Comparison of ENCODE assay signal across 19 cellular contexts in genomic region chr10:1474376-1475094, GRCh38.
DNase-seq lines count a peak whose midpoint lies in the region; ATAC-seq and TF ChIP-seq lines count a peak whose summit lies in the region.
"Had no signal": no experiment of that assay in that cellular context is flagged by ENCODE, and none has a peak within 500 bp of the region (broad histone marks: within the 10 kb centered on the region; RNA-seq: fewer than 3 reads in every experiment).

No MANE protein-coding gene starts in this region.

- H3K4me2 ChIP-seq in BLaER1, result peak overlapping the region; percentile 67

- H3K4me1 ChIP-seq in BLaER1 (peaks cover 51% of the 10 kb centered on the region), tibial nerve (no peaks in the 10 kb centered on the region), Peyer's patch (no peaks in the 10 kb centered on the region)

- ATAC-seq in HG03354 (IDR thresholded peaks at IDR 0.05; ENCODE audit: poor library complexity, severe bottlenecking, unreplicated experiment), result peak; percentile 6
- peak; percentile 43 for ATAC-seq in stimulated activated memory B cell treated with anti-CD40 and anti-IgM and Interleukin-4, amounts not matched to agents 10 μg/mL and 1 μg/mL and 100 μg/mL, for 72 hours
- ATAC-seq in GM19397 (IDR thresholded peaks at IDR 0.05; ENCODE audit: unreplicated experiment), result no peak

- no peak overlapping the region for H3K9ac ChIP-seq in BLaER1

- H3K9me3 ChIP-seq in BLaER1, result peaks cover 28% of the 10 kb centered on the region
- H3K9me3 ChIP-seq in tibial nerve, result peaks cover 0 to 20% (median 0%) of the 10 kb centered on the region in 4 donors
- no peaks in the 10 kb centered on the region for H3K9me3 ChIP-seq in Peyer's patch
- H3K9me3 ChIP-seq: MG63 had no signal

- no peaks in the 10 kb centered on the region for H3K36me3 Mint-ChIP-seq in stimulated activated memory B cell treated with anti-CD40 and anti-IgM and Interleukin-4, amounts not matched to agents 10 μg/mL and 1 μg/mL and 100 μg/mL, for 72 hours

- no peak for TF ChIP-seq EP300 in tibial nerve (IDR thresholded peaks at IDR 0.05)

- peaks cover 50% of the 10 kb centered on the region for H3K4me1 Mint-ChIP-seq in stimulated activated memory B cell treated with anti-CD40 and anti-IgM and Interleukin-4, amounts not matched to agents 10 μg/mL and 1 μg/mL and 100 μg/mL, for 72 hours

- no peak for TF ChIP-seq CTCF in tibial nerve (IDR thresholded peaks at IDR 0.05)
- no peak for TF ChIP-seq CTCF in Peyer's patch (IDR thresholded peaks at IDR 0.05)

- H3K4me3 Mint-ChIP-seq in stimulated activated memory B cell treated with anti-CD40 and anti-IgM and Interleukin-4, amounts not matched to agents 10 μg/mL and 1 μg/mL and 100 μg/mL, for 72 hours, result no peak overlapping the region
- H3K4me3 Mint-ChIP-seq: CD4-positive, alpha-beta T cell had no signal

- peaks cover 12% of the 10 kb centered on the region for H3K36me3 ChIP-seq in BLaER1
- H3K36me3 ChIP-seq in tibial nerve, result no peaks in the 10 kb centered on the region
- no peaks in the 10 kb centered on the region for H3K36me3 ChIP-seq in Peyer's patch
- H3K36me3 ChIP-seq: MG63 had no signal

- peaks cover 7% of the 10 kb centered on the region for H3K9me3 Mint-ChIP-seq in stimulated activated memory B cell treated with anti-CD40 and anti-IgM and Interleukin-4, amounts not matched to agents 10 μg/mL and 1 μg/mL and 100 μg/mL, for 72 hours
- H3K9me3 Mint-ChIP-seq: CD4-positive, alpha-beta T cell had no signal

- H3K27ac ChIP-seq in BLaER1, result peak overlapping the region; percentile 22; the same call in 1 of the 2 replicates
- H3K27ac ChIP-seq in tibial nerve, result no peak overlapping the region
- H3K27ac ChIP-seq in Peyer's patch, result no peak overlapping the region
- H3K27ac ChIP-seq: RWPE1 had no signal

- TF ChIP-seq POLR2A in tibial nerve (IDR thresholded peaks at IDR 0.05) (no peak), Peyer's patch (IDR thresholded peaks at IDR 0.05) (no peak)

- H3K4me3 ChIP-seq in BLaER1 (no peak overlapping the region), tibial nerve (no peak overlapping the region), Peyer's patch (no peak overlapping the region)
- H3K4me3 ChIP-seq: MG63 had no signal

- WGBS in tibial nerve, 2 donors, result 75 to 76% methylated on average over 34 to 36 of the region's 36 CpGs

- no peaks in the 10 kb centered on the region; the same call in 1 of the 2 replicates for H4K20me1 ChIP-seq in BLaER1

- H3K27ac Mint-ChIP-seq in stimulated activated memory B cell treated with anti-CD40 and anti-IgM and Interleukin-4, amounts not matched to agents 10 μg/mL and 1 μg/mL and 100 μg/mL, for 72 hours, result peak overlapping the region; percentile 11
- H3K27ac Mint-ChIP-seq: CD4-positive, alpha-beta T cell had no signal

- no peaks in the 10 kb centered on the region for H3K27me3 Mint-ChIP-seq in stimulated activated memory B cell treated with anti-CD40 and anti-IgM and Interleukin-4, amounts not matched to agents 10 μg/mL and 1 μg/mL and 100 μg/mL, for 72 hours

- no peaks in the 10 kb centered on the region for H3K27me3 ChIP-seq in BLaER1
- H3K27me3 ChIP-seq in tibial nerve, result no peaks in the 10 kb centered on the region
- H3K27me3 ChIP-seq in Peyer's patch, result no peaks in the 10 kb centered on the region

- DNase-seq in left kidney (ENCODE audit: low read depth, low spot score) (peak; percentile 36), tibial nerve (ENCODE audit: low spot score in 2 of 2) (no peak), Peyer's patch (no peak), NCI-H2107 (lab: John Stamatoyannopoulos, UW) (no peak)
- DNase-seq: 8988T; ACHN; CD4-positive, alpha-beta T cell; IMR-90; KG1; MG63; NCI-H1105 treated with DMSO at 0.1 percent for 48 hours; NCI-H146; NCI-H1930; SHP77 treated with DMSO at 0.1 percent for 48 hours had no signal
